Comparison of ENCODE assay signal across 31 cellular contexts in the genomic region with DNA sequence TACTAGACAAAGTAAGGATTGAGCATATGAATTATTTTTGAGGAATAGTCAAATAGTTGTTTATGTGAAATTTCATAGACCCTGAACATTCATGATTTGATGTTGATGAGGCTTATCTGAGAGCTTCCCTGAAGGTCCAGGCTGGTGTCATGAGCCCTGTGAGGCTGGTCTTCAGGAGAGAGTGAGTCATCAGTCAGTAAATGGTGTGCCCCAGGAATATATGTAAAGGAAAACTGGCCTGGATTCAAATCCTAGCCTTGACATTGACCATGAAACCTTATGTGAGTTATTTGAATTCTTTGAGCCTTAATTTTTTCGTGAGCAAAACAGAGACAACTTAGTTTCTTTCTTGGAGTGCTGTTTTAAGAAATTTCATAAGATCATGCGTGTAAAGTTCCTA. TPM values are rescaled to one million over a fixed set of nuclear protein-coding genes. Genes with fewer than 3 reads are reported as not detected.
A peak's percentile ranks its signal among the peaks of the same experiment; 100 is the strongest.
DNase-seq lines count a peak whose midpoint lies in the region; ATAC-seq, FAIRE-seq and TF ChIP-seq lines count a peak whose summit lies in the region.
"Had no signal": no experiment of that assay in that cellular context is flagged by ENCODE, and none has a peak within 500 bp of the region (broad histone marks: within the 10 kb centered on the region; RNA-seq: fewer than 3 reads in every experiment).

No MANE protein-coding gene starts in this region.

- H2AFZ ChIP-seq in DND-41 (ENCODE audit: low read depth, low read length) (0 out of 2 replicates have a peak overlapping the region, but pooled peaks have one; percentile 21), K562 (ENCODE audit: low read depth, low read length) (peak overlapping the region; percentile 64; the same call in 1 of the 2 replicates), mammary epithelial cell (ENCODE audit: low read depth, low read length) (no peak overlapping the region)
- H2AFZ ChIP-seq: PC-9 had no signal

- H3K9me3 ChIP-seq in DND-41 (ENCODE audit: insufficient read depth, low read length, severe bottlenecking), result no peaks in the 10 kb centered on the region
- no peaks in the 10 kb centered on the region for H3K9me3 ChIP-seq in K562 (replicated peaks; ENCODE audit: control insufficient read depth, insufficient read depth, low read depth, low read length)
- no peaks in the 10 kb centered on the region for H3K9me3 ChIP-seq in mammary epithelial cell (replicated peaks; ENCODE audit: insufficient read depth, low read length)
- H3K9me3 ChIP-seq in left ventricle myocardium inferior (replicated peaks), result no peaks in the 10 kb centered on the region
- H3K9me3 ChIP-seq: body of pancreas, thoracic aorta had no signal

- no peak overlapping the region for H3K27ac ChIP-seq in DND-41 (ENCODE audit: low read length)
- H3K27ac ChIP-seq in K562 (ENCODE audit: extremely low read depth, low read depth, low read length), result no peak overlapping the region
- no peak overlapping the region for H3K27ac ChIP-seq in mammary epithelial cell (ENCODE audit: insufficient read depth, low read depth, low read length)
- no peak overlapping the region for H3K27ac ChIP-seq in left ventricle myocardium inferior (replicated peaks)
- H3K27ac ChIP-seq: C4-2B, PC-9, thoracic aorta had no signal

- H4K20me1 ChIP-seq in DND-41 (ENCODE audit: insufficient read depth, low read length), result no peaks in the 10 kb centered on the region
- H4K20me1 ChIP-seq in K562 (replicated peaks; ENCODE audit: control insufficient read depth, insufficient read depth, low read length), result no peaks in the 10 kb centered on the region
- H4K20me1 ChIP-seq in mammary epithelial cell (ENCODE audit: insufficient read depth, low read length), result no peaks in the 10 kb centered on the region

- H3K4me3 ChIP-seq in DND-41 (ENCODE audit: low read depth in 1 of 2, low read length in 2 of 2), result no peak overlapping the region
- H3K4me3 ChIP-seq in K562, result no peak overlapping the region
- H3K4me3 ChIP-seq in mammary epithelial cell (replicated peaks in 1 of 3; ENCODE audit: insufficient read depth in 1 of 3, low read depth in 2 of 3, low read length in 3 of 3), result no peak overlapping the region
- H3K4me3 ChIP-seq in left ventricle myocardium inferior, result no peak overlapping the region
- H3K4me3 ChIP-seq: body of pancreas, PC-9, thoracic aorta had no signal

- peak; percentile 84 for FAIRE-seq in K562 (lab: Jason Lieb, UNC)
- FAIRE-seq: D721Med, GM12891, urothelium cell line had no signal

- no peak overlapping the region for H3K4me2 ChIP-seq in DND-41 (ENCODE audit: insufficient read depth, low read length)
- H3K4me2 ChIP-seq in K562 (ENCODE audit: insufficient read depth, low read length), result no peak overlapping the region
- H3K4me2 ChIP-seq in mammary epithelial cell (ENCODE audit: insufficient read depth, low read depth, low read length), result no peak overlapping the region
- H3K4me2 ChIP-seq: PC-9 had no signal

- BruUV-seq in K562 (replicated peaks; lab: Mats Ljungman, UMichigan) (no TSS peak), mammary epithelial cell (replicated peaks; lab: Mats Ljungman, UMichigan) (no TSS peak)

- H3K36me3 ChIP-seq in DND-41 (ENCODE audit: insufficient read depth, low read length) (no peaks in the 10 kb centered on the region), K562 (ENCODE audit: control insufficient read depth, insufficient read depth, low read length) (no peaks in the 10 kb centered on the region), mammary epithelial cell (ENCODE audit: insufficient read depth, low read length) (no peaks in the 10 kb centered on the region), left ventricle myocardium inferior (no peaks in the 10 kb centered on the region)
- H3K36me3 ChIP-seq: thoracic aorta had no signal

- no peaks in the 10 kb centered on the region for H3K9me1 ChIP-seq in K562 (ENCODE audit: control insufficient read depth, insufficient read depth, low read length)

- dilution Hi-C loops in mammary epithelial cell (cut with HindIII; ENCODE audit: low sequenced_read_pairs), result no loop called here

- no peak for TF ChIP-seq POLR2A in K562 (conservative IDR thresholded peaks at IDR 0.05)

- in situ Hi-C loops in K562 (cut with MboI) (no loop called here), mammary epithelial cell (cut with MboI; ENCODE audit: low sequenced_read_pairs in 2 of 2) (no loop called here)

- ATAC-seq in DND-41 (ENCODE audit: insufficient read depth, low read depth), result no peak
- peak; percentile 53; the same call in 1 of the 3 replicates for ATAC-seq in K562
- ATAC-seq in HG02870 (IDR thresholded peaks at IDR 0.05; ENCODE audit: unreplicated experiment), result no peak
- ATAC-seq: body of pancreas; left ventricle myocardium superior; naive thymus-derived CD4-positive, alpha-beta T cell; right cardiac atrium; Right ventricle myocardium inferior; stimulated activated naive CD8-positive, alpha-beta T cell treated with anti-CD3 and anti-CD28 coated beads, Interleukin-15, amount 100 ng/mL, for 72 hours had no signal

- H3K27me3 ChIP-seq in DND-41 (ENCODE audit: insufficient read depth, low read length, poor library complexity) (no peaks in the 10 kb centered on the region), K562 (ENCODE audit: control insufficient read depth in 2 of 2, insufficient read depth in 2 of 2, low read length in 2 of 2) (no peaks in the 10 kb centered on the region), mammary epithelial cell (ENCODE audit: insufficient read depth, low read length) (no peaks in the 10 kb centered on the region), left ventricle myocardium inferior (ENCODE audit: low read depth) (no peaks in the 10 kb centered on the region)
- H3K27me3 ChIP-seq: body of pancreas had no signal

- intact Hi-C loops in K562 (cut with micrococcal nuclease), result no loop called here
- intact Hi-C loops in mammary epithelial cell (cut with micrococcal nuclease), result no loop called here
- intact Hi-C loops in left ventricle myocardium inferior (cut with micrococcal nuclease), result no loop called here

- no peaks in the 10 kb centered on the region for H3K79me2 ChIP-seq in DND-41 (ENCODE audit: insufficient read depth, low read length)
- H3K79me2 ChIP-seq in K562 (ENCODE audit: control insufficient read depth, insufficient read depth, low read length), result no peaks in the 10 kb centered on the region
- H3K79me2 ChIP-seq in mammary epithelial cell (ENCODE audit: insufficient read depth, low read length), result no peaks in the 10 kb centered on the region

- TF ChIP-seq RAD21 in K562 (CRISPR knock-in tag; conservative IDR thresholded peaks at IDR 0.05 in 1 of 2, IDR thresholded peaks at IDR 0.05 in 1 of 2), result no peak

- no peak for TF ChIP-seq CTCF in DND-41 (IDR thresholded peaks at IDR 0.05; ENCODE audit: borderline replicate concordance, extremely low read depth, low read length, poor library complexity, severe bottlenecking)
- TF ChIP-seq CTCF in K562 (IDR thresholded peaks at IDR 0.05 in 2 of 3, conservative IDR thresholded peaks at IDR 0.05 in 1 of 3; ENCODE audit: insufficient read depth in 2 of 3, low read depth in 1 of 3, low read length in 3 of 3), result no peak
- TF ChIP-seq CTCF in mammary epithelial cell (conservative IDR thresholded peaks at IDR 0.05 in 1 of 2, IDR thresholded peaks at IDR 0.05 in 1 of 2; ENCODE audit: extremely low read depth in 1 of 2, insufficient read depth in 1 of 2, low read depth in 1 of 2, low read length in 2 of 2), result no peak
- no peak for TF ChIP-seq CTCF in left ventricle myocardium inferior (IDR thresholded peaks at IDR 0.05; ENCODE audit: borderline replicate concordance)

- CTCF ChIA-PET in K562 (lab: Yijun Ruan, JAX; ENCODE audit: low intra/inter-chr PET ratio), result no interaction called here
- CTCF ChIA-PET in mammary epithelial cell (lab: Charles Lee; ENCODE audit: low non-redundant PET), result no interaction called here

- POLR2A ChIA-PET in K562 (lab: Yijun Ruan, JAX), result interaction anchor here (0.5 kb wide), 1 partner anchor 16 kb away, joined by 3 read pairs; no protein-coding TSS in a partner anchor

- TF ChIP-seq EP300 in K562 (IDR thresholded peaks at IDR 0.05; ENCODE audit: low read length), result no peak

- H3K9ac ChIP-seq in DND-41 (ENCODE audit: low read depth, low read length) (no peak overlapping the region), K562 (ENCODE audit: insufficient read depth in 1 of 2, low read depth in 2 of 2, low read length in 2 of 2) (no peak overlapping the region), mammary epithelial cell (ENCODE audit: insufficient read depth, low read length) (no peak overlapping the region)

- H3K4me1 ChIP-seq in DND-41 (ENCODE audit: insufficient read depth, low read length) (peaks cover 13% of the 10 kb centered on the region), K562 (replicated peaks in 1 of 2; ENCODE audit: control insufficient read depth in 2 of 2, insufficient read depth in 2 of 2, low read length in 2 of 2) (peaks cover 5 to 20% of the 10 kb centered on the region in 2 experiments; a peak in 4 of 5 replicates), mammary epithelial cell (ENCODE audit: insufficient read depth, low read length) (no peaks in the 10 kb centered on the region), left ventricle myocardium inferior (no peaks in the 10 kb centered on the region)

- DNase-seq in DND-41 (no peak), HT1080 (ENCODE audit: low read depth) (peak; percentile 42), K562 (ENCODE audit: extremely low read depth in 1 of 4, low spot score in 3 of 4) (peak in 1 of 4 experiments; percentile 39), iris pigment epithelial cell (ENCODE audit: low read depth) (peak; percentile 15), mammary epithelial cell (no peak), left ventricle myocardium inferior (no peak), SW480 (ENCODE audit: low spot score) (no peak)
- DNase-seq: activated CD4-positive, alpha-beta memory T cell treated with anti-CD3 and anti-CD28 coated beads for 36 hours; activated CD4-positive, alpha-beta T cell treated with anti-CD3 and anti-CD28 coated beads for 1 hour; activated naive CD4-positive, alpha-beta T cell treated with Interleukin-2 at 50 U/mL for 16 hours; body of pancreas; KG1; left ventricle myocardium superior; naive thymus-derived CD4-positive, alpha-beta T cell; NCI-H1417; NCI-H2029 treated with DMSO at 0.1 percent for 48 hours; NCI-H526; PC-9; right cardiac atrium; stimulated activated CD4-positive, alpha-beta T cell treated with anti-CD3 and anti-CD28 coated beads, Interleukin-12 subunit alpha, Interleukin-12 subunit beta, amount 100 ng/mL, for 4 hours; stimulated activated CD4-positive, alpha-beta T cell treated with anti-CD3 and anti-CD28 coated beads, Interleukin-2, amount 100 ng/mL, for 48 hours; stimulated activated naive CD8-positive, alpha-beta T cell treated with anti-CD3 and anti-CD28 coated beads, Interleukin-15, amount 100 ng/mL, for 72 hours had no signal

- WGBS in K562 (ENCODE audit: insufficient coverage, low coverage, missing lambda C conversion rate), result 72% methylated on average over 2 of the region's 2 CpGs
- WGBS in mammary epithelial cell (ENCODE audit: low coverage, missing lambda C conversion rate), result 84% methylated on average over 2 of the region's 2 CpGs

RNA-seq across cellular contexts. Expression of gene TMEM236, which starts 6.2 kb away (rescaled TPM):
- total RNA-seq in HT1080 (2014; rRNA removed; shearing (Covaris generic)), result 0.02 TPM in 1 of 2 replicates, not detected in the other
- 0.03 TPM in 1 of 2 replicates, not detected in the other for polyA plus RNA-seq in HT1080 (2015; cell fraction: cytosol; rRNA removed)
- 0.02 and 0.04 TPM in 2 replicates for polyA plus RNA-seq in HT1080 (2015; cell fraction: nucleus; rRNA removed)
- 0.05 and 0.37 TPM in 2 replicates for total RNA-seq in K562 (2011; cell fraction: chromatin; rRNA removed; ENCODE audit: low replicate concordance)
- 0.13 and 0.17 TPM in 2 replicates for total RNA-seq in K562 (2011; cell fraction: nucleolus; rRNA removed)
- 0.23 and 0.37 TPM in 2 replicates for total RNA-seq in K562 (2011; cell fraction: nucleoplasm; rRNA removed)
- total RNA-seq in K562 (2014; rRNA removed) (0.04 TPM in 1 of 2 replicates, not detected in the other), K562 (2014; rRNA removed; fragmentation: Illumina TruSeq; extraction: Trizol) (0.04 and 0.06 TPM in 2 replicates), K562 (2015; rRNA removed; fragmentation: Illumina TruSeq; extraction: Trizol) (0.04 and 0.08 TPM in 2 replicates), K562 (2021) (0.04 TPM in 2 replicates), mammary epithelial cell (under 1 TPM; 0.17 to 0.28 TPM), left ventricle myocardium inferior (0.66 TPM)
- polyA plus RNA-seq in K562 (2011; rRNA removed) (0.09 TPM in 1 of 2 replicates, not detected in the other), K562 (2014; fragmentation: Illumina TruSeq; extraction: Trizol) (0.08 and 0.09 TPM in 2 replicates), K562 (2014; fragmentation: Nextera tagmentation; extraction: Ambion mirVana) (not detected), K562 (2014; rRNA removed) (0.09 and 0.13 TPM in 2 replicates), mammary epithelial cell (0.06 TPM)
- 0.03 and 0.13 TPM in 2 replicates for polyA plus RNA-seq in K562 (2011; cell fraction: cytosol; rRNA removed)
- 0.03 and 0.11 TPM in 2 replicates for polyA plus RNA-seq in K562 (2011; cell fraction: nucleus; rRNA removed)
- polyA plus RNA-seq in K562 (2012), result 0.03 and 0.17 TPM in 2 replicates
- polyA minus RNA-seq in K562 (2011; rRNA and poly(A)+ RNA removed), result 0.04 and 0.12 TPM in 2 replicates
- not detected in 2 replicates for polyA minus RNA-seq in K562 (2011; cell fraction: cytosol; rRNA and poly(A)+ RNA removed)
- polyA minus RNA-seq in K562 (2011; cell fraction: nucleus; rRNA and poly(A)+ RNA removed), result under 0.01 TPM in 1 of 2 replicates, not detected in the other
- not detected for polyA minus RNA-seq in mammary epithelial cell

RNA-seq across cellular contexts. Expression of gene MRC1, which starts 50.9 kb away (rescaled TPM):
- total RNA-seq in HT1080 (2014; rRNA removed; shearing (Covaris generic)), result 0.03 TPM in 1 of 2 replicates, not detected in the other
- polyA plus RNA-seq in HT1080 (2015; cell fraction: cytosol; rRNA removed), result 0.01 TPM in 1 of 2 replicates, not detected in the other
- polyA plus RNA-seq in HT1080 (2015; cell fraction: nucleus; rRNA removed), result not detected in 2 replicates
- total RNA-seq in K562 (2011; cell fraction: chromatin; rRNA removed; ENCODE audit: low replicate concordance), result not detected in 2 replicates
- not detected in 2 replicates for total RNA-seq in K562 (2011; cell fraction: nucleolus; rRNA removed)
- total RNA-seq in K562 (2011; cell fraction: nucleoplasm; rRNA removed), result not detected in 2 replicates
- 0.04 TPM in 1 of 2 replicates, not detected in the other for total RNA-seq in K562 (2014; rRNA removed)
- 0.04 TPM in 1 of 2 replicates, not detected in the other for total RNA-seq in K562 (2014; rRNA removed; fragmentation: Illumina TruSeq; extraction: Trizol)
- total RNA-seq in K562 (2015; rRNA removed; fragmentation: Illumina TruSeq; extraction: Trizol), result not detected in 2 replicates
- 0.18 and 0.20 TPM in 2 replicates for total RNA-seq in K562 (2021)
- polyA plus RNA-seq in K562 (2011; rRNA removed), result not detected in 2 replicates
- polyA plus RNA-seq in K562 (2011; cell fraction: cytosol; rRNA removed), result 0.01 TPM in 2 replicates
- 0.01 TPM in 1 of 2 replicates, not detected in the other for polyA plus RNA-seq in K562 (2011; cell fraction: nucleus; rRNA removed)
- 0.01 TPM in 1 of 2 replicates, not detected in the other for polyA plus RNA-seq in K562 (2012)
- 0.01 and 0.03 TPM in 2 replicates for polyA plus RNA-seq in K562 (2014; fragmentation: Illumina TruSeq; extraction: Trizol)
- under 1 TPM in 1 of 2 experiments, not detected in 1; 0.01 TPM for polyA plus RNA-seq in K562 (2014; fragmentation: Nextera tagmentation; extraction: Ambion mirVana)
- 0.08 TPM in 1 of 2 replicates, not detected in the other for polyA plus RNA-seq in K562 (2014; rRNA removed)
- not detected in 2 replicates for polyA minus RNA-seq in K562 (2011; rRNA and poly(A)+ RNA removed)
- not detected in 2 replicates for polyA minus RNA-seq in K562 (2011; cell fraction: cytosol; rRNA and poly(A)+ RNA removed)
- polyA minus RNA-seq in K562 (2011; cell fraction: nucleus; rRNA and poly(A)+ RNA removed), result not detected in 2 replicates
- not detected for total RNA-seq in mammary epithelial cell
- 0.01 TPM for polyA plus RNA-seq in mammary epithelial cell
- not detected for polyA minus RNA-seq in mammary epithelial cell
- 18.9 TPM for total RNA-seq in left ventricle myocardium inferior
- total RNA-seq: A172, mesothelial cell of epicardium had no signal
- polyA plus RNA-seq: naive thymus-derived CD4-positive, alpha-beta T cell had no signal

Comparison
In these comparisons a context has a peak if more than half of its experiments do, and no peak if none do; other contexts are left out.
1. DNase-seq: peak in HT1080 (single experiment) and iris pigment epithelial cell (single experiment); none in DND-41 (single experiment), mammary epithelial cell (single experiment), left ventricle myocardium inferior (single experiment) and SW480 (single experiment).
2. RNA of gene MRC1, which starts 50.9 kb away (total RNA-seq): 18.9 TPM in left ventricle myocardium inferior (single experiment); 0.04 to 0.20 TPM in K562, 0.03 TPM in HT1080 and not detected in mammary epithelial cell; every median in the first group is over 10 times any median in the second.